In the genomic region with DNA sequence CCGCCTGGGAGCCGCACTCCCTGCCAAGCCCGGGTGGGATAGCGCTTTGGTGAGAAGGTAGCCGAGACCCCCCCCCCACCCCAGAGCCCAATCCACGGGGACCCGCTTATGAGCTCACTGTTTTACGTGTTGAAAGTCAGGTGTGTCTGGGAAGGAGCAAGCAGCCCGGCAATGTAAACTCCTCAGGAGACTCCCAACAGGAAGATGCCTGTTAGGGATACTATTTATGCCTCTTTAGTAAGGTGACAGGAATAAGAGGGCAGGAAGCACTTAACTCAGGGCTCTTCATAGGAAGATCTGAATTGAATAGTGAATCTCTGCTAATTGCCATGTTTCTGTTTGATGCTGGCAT, we compare ENCODE assay signal across 9 cellular contexts. TPM values are rescaled to one million over a fixed set of nuclear protein-coding genes. Genes with fewer than 3 reads are reported as not detected.
DNase-seq lines count a peak whose midpoint lies in the region; ATAC-seq lines count a peak whose summit lies in the region.
"Had no signal": no experiment of that assay in that cellular context is flagged by ENCODE, and none has a peak within 500 bp of the region (broad histone marks: within the 10 kb centered on the region; RNA-seq: fewer than 3 reads in every experiment).

No MANE protein-coding gene starts in this region.

- H3K27ac ChIP-seq in temporal lobe (ENCODE audit: low read depth, low read length): peak overlapping the region; percentile 2

- H3K9me3 ChIP-seq in iPS-18c (ENCODE audit: control insufficient read depth, insufficient read depth, low read length): no peaks in the 10 kb centered on the region

- peak overlapping the region; percentile 51 for H3K4me3 Mint-ChIP-seq in activated naive CD8-positive, alpha-beta T cell
- H3K4me3 Mint-ChIP-seq: activated CD8-positive, alpha-beta T cell treated with anti-CD3 and anti-CD28 coated beads for 36 hours had no signal

- peaks cover 21% of the 10 kb centered on the region for H3K27me3 Mint-ChIP-seq in activated naive CD8-positive, alpha-beta T cell

- DNase-seq in NCI-H2171 treated with DMSO at 0.1 percent for 48 hours (lab: John Stamatoyannopoulos, UW) (peak; percentile 21), NCI-H2171 (lab: John Stamatoyannopoulos, UW) (no peak), NCI-H1105 (lab: John Stamatoyannopoulos, UW) (no peak), HT-29 (ENCODE audit: low spot score) (no peak)
- DNase-seq: activated CD8-positive, alpha-beta T cell treated with anti-CD3 and anti-CD28 coated beads for 36 hours had no signal

- H3K4me3 ChIP-seq in iPS-18c (ENCODE audit: insufficient read depth, low read depth, low read length): peak overlapping the region; percentile 26; the same call in 1 of the 2 replicates

- no peaks in the 10 kb centered on the region for H3K9me3 Mint-ChIP-seq in activated naive CD8-positive, alpha-beta T cell (ENCODE audit: low read depth)
- H3K9me3 Mint-ChIP-seq: activated CD8-positive, alpha-beta T cell treated with anti-CD3 and anti-CD28 coated beads for 36 hours had no signal

- no peak for ATAC-seq in HG03196 (IDR thresholded peaks at IDR 0.05; ENCODE audit: unreplicated experiment)
- ATAC-seq: activated CD8-positive, alpha-beta T cell treated with anti-CD3 and anti-CD28 coated beads for 36 hours had no signal

- no peak overlapping the region for H3K27ac Mint-ChIP-seq in activated naive CD8-positive, alpha-beta T cell
- H3K27ac Mint-ChIP-seq: activated CD8-positive, alpha-beta T cell treated with anti-CD3 and anti-CD28 coated beads for 36 hours had no signal

- H3K4me1 Mint-ChIP-seq in activated naive CD8-positive, alpha-beta T cell (ENCODE audit: low read depth): peaks cover 7% of the 10 kb centered on the region

- H3K36me3 Mint-ChIP-seq in activated naive CD8-positive, alpha-beta T cell: no peaks in the 10 kb centered on the region

RNA-seq across cellular contexts. Expression of a gene that starts 0.4 kb away (rescaled TPM):
- total RNA-seq in temporal lobe: 2.5 TPM
- 0.10 and 0.39 TPM in 2 replicates for total RNA-seq in HT-29 (2014; rRNA removed; shearing (Covaris generic))
- total RNA-seq: activated CD8-positive, alpha-beta T cell treated with anti-CD3 and anti-CD28 coated beads for 36 hours had no signal
